Comparison of ENCODE assay signal across 19 cellular contexts in the genomic region with DNA sequence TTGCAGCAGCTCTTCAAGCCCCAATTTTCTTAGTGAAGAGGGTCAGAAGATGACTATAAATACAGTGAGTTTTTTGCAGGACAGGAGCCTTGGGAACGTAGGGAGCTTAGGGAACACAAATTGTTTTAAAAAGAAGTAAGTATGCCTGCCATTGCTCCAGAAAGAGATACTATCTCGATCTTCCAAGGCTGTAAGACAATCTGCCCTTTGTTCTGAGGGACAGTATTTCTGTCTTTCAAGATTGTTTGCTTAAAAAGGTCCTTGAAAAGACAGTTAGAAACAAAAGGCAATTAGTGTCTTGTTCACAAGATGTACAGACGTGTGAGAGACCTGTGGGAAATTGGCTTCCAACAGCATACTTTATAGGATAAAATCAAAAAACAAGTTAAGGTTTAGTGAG.
"Had no signal": no experiment of that assay in that cellular context is flagged by ENCODE, and none has a peak within 500 bp of the region (broad histone marks: within the 10 kb centered on the region; RNA-seq: fewer than 3 reads in every experiment).

No MANE protein-coding gene starts in this region.

- H3K27me3 Mint-ChIP-seq: progenitor cell of endocrine pancreas had no signal

- H3K36me3 Mint-ChIP-seq: activated naive CD8-positive, alpha-beta T cell; naive thymus-derived CD8-positive, alpha-beta T cell had no signal

- H3K27ac Mint-ChIP-seq: activated naive CD8-positive, alpha-beta T cell; naive thymus-derived CD8-positive, alpha-beta T cell; progenitor cell of endocrine pancreas had no signal

- DNase-seq: activated CD4-positive, alpha-beta T cell treated with anti-CD3 and anti-CD28 coated beads for 48 hours; activated CD4-positive, alpha-beta T cell treated with anti-CD3 and anti-CD28 coated beads, Interleukin-2, amount 50 U/mL, for 48 hours; activated CD8-positive, alpha-beta memory T cell treated with anti-CD3 and anti-CD28 coated beads for 24 hours; activated effector memory CD4-positive, alpha-beta T cell treated with Interleukin-2 at 50 U/mL for 16 hours; activated naive CD4-positive, alpha-beta T cell treated with Interleukin-2 at 50 U/mL for 16 hours; anterior cingulate cortex; dermis blood vessel endothelial cell; effector CD4-positive, alpha-beta T cell; gastrocnemius medialis; glutamatergic neuron; left ventricle myocardium superior; naive thymus-derived CD8-positive, alpha-beta T cell; ovary; right lobe of liver; stimulated activated CD4-positive, alpha-beta T cell treated with anti-CD3 and anti-CD28 coated beads, Interleukin-2, amount 100 ng/mL, for 48 hours; stimulated activated naive CD4-positive, alpha-beta T cell treated with Interleukin-2 at 50 U/mL for 16 hours had no signal

- H3K4me1 Mint-ChIP-seq: naive thymus-derived CD8-positive, alpha-beta T cell had no signal

- ATAC-seq: activated CD4-positive, CD25-positive, alpha-beta regulatory T cell treated with anti-CD3 and anti-CD28 coated beads, Interleukin-2, amount 50 U/mL, for 24 hours; gastrocnemius medialis; left ventricle myocardium superior; naive thymus-derived CD8-positive, alpha-beta T cell; right lobe of liver had no signal

- H3K4me3 Mint-ChIP-seq: activated naive CD8-positive, alpha-beta T cell; naive thymus-derived CD8-positive, alpha-beta T cell had no signal
